9 cellular contexts compared by ENCODE assay signal in the genomic region with DNA sequence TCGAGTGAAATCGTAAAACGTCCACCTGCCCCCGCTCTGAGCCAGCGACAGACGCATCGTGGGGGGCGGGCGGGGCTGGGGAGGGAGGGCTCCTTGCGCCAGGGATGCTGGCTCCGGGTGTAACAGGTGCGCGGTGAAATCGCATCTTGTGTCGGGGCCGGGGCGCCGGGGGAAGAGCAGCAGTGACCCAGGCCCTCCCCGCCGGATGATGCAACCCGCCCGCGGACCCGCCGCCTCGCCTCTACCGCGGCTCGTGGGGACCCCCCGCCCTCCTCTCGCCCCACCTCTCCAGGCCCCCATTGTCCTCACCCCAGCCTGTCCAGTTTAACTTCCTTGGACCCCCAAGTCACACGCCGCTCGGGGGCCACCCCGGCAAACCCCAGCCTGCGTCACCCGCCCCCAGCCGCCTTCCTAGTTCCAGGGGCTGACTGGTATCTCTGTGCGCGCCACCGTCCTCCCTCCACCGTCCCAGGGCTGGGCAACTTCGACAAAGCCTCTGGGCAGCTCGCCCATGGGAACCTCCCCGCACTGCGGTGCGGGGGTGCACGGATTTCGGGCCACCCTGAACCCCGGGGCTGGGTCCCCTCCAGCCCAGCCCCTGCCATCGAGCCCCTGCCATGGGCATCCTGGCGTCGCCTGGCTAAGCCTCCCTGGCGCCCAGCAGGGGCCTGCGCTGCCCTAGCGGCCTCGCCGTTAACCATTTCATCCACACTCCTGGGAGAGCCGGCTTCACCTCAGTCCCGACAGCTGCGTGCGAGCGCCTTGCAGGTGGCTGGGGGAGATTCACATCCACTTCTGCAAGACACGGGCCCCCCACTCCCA. TPM values are rescaled to one million over a fixed set of nuclear protein-coding genes. Genes with fewer than 3 reads are reported as not detected.
DNase-seq lines count a peak whose midpoint lies in the region; ATAC-seq, FAIRE-seq and TF ChIP-seq lines count a peak whose summit lies in the region.
"Had no signal": no experiment of that assay in that cellular context is flagged by ENCODE, and none has a peak within 500 bp of the region (broad histone marks: within the 10 kb centered on the region; RNA-seq: fewer than 3 reads in every experiment).

No MANE protein-coding gene starts in this region.

- H3K27me3 Mint-ChIP-seq in neural crest cell (ENCODE audit: low read depth): peaks cover 55% of the 10 kb centered on the region

- peaks cover 41% of the 10 kb centered on the region for H3K4me1 ChIP-seq in body of pancreas
- H3K4me1 ChIP-seq in small intestine (ENCODE audit: control insufficient read depth in 2 of 2, insufficient read depth in 1 of 2, low read depth in 1 of 2, low read length in 1 of 2): no peaks in the 10 kb centered on the region
- H3K4me1 ChIP-seq: adrenal gland had no signal

- peaks cover 16% of the 10 kb centered on the region for H3K4me1 Mint-ChIP-seq in neural crest cell

- in situ Hi-C loops in brain microvascular endothelial cell (cut with HindIII; ENCODE audit: low pct_ligation_motif_present, low sequenced_read_pairs): no loop called here

- H3K4me3 Mint-ChIP-seq in neural crest cell: peak overlapping the region; percentile 82

- TF ChIP-seq CTCF in body of pancreas (IDR thresholded peaks at IDR 0.05) (no peak), neural crest cell (conservative IDR thresholded peaks at IDR 0.05) (peak; percentile 37), brain microvascular endothelial cell (IDR thresholded peaks at IDR 0.05; ENCODE audit: low read depth, low read length, missing control alignments) (no peak)

- intact Hi-C loops in body of pancreas (cut with DNase I): no loop called here

- no peaks in the 10 kb centered on the region for H3K9me3 ChIP-seq in body of pancreas
- no peaks in the 10 kb centered on the region for H3K9me3 ChIP-seq in small intestine (ENCODE audit: control insufficient read depth, low read depth)
- H3K9me3 ChIP-seq: adrenal gland had no signal

- TF ChIP-seq POLR2A in body of pancreas (IDR thresholded peaks at IDR 0.05): no peak

- ATAC-seq in body of pancreas: peak; percentile 2

- FAIRE-seq in small intestine (lab: Jason Lieb, UNC): no peak

- no peaks in the 10 kb centered on the region for H3K36me3 Mint-ChIP-seq in neural crest cell (ENCODE audit: low read depth)

- H3K27me3 ChIP-seq in body of pancreas (no peaks in the 10 kb centered on the region), brain microvascular endothelial cell (replicated peaks) (peaks cover 56% of the 10 kb centered on the region), small intestine (ENCODE audit: control insufficient read depth in 2 of 2, insufficient read depth in 2 of 2, low read length in 2 of 2) (peaks cover 27 to 38% of the 10 kb centered on the region in 2 donors)

- H3K27ac Mint-ChIP-seq in neural crest cell (ENCODE audit: unreplicated experiment): peak overlapping the region; percentile 32

- H3K4me3 ChIP-seq in body of pancreas: peak overlapping the region in 1 of 2 donors; percentile 0
- no peak overlapping the region for H3K4me3 ChIP-seq in brain microvascular endothelial cell (ENCODE audit: low read depth, low read length)
- H3K4me3 ChIP-seq in small intestine (ENCODE audit: low read depth in 1 of 2, low read length in 2 of 2): no peak overlapping the region

- H3K36me3 ChIP-seq in body of pancreas (replicated peaks in 1 of 2; ENCODE audit: insufficient read depth in 1 of 2, low read depth in 2 of 2) (no peaks in the 10 kb centered on the region), brain microvascular endothelial cell (replicated peaks) (no peaks in the 10 kb centered on the region), small intestine (ENCODE audit: control insufficient read depth in 2 of 2, insufficient read depth in 2 of 2, low read length in 2 of 2) (no peaks in the 10 kb centered on the region)
- H3K36me3 ChIP-seq: adrenal gland had no signal

- no peak overlapping the region for H3K27ac ChIP-seq in body of pancreas
- no peak overlapping the region for H3K27ac ChIP-seq in brain microvascular endothelial cell
- no peak overlapping the region for H3K27ac ChIP-seq in small intestine (ENCODE audit: low read depth in 1 of 2, low read length in 1 of 2)

- WGBS in body of pancreas, 2 donors: 2% methylated on average over 60 of the region's 64 CpGs; no CpG with 5 or more reads in 1 of the 2 donors
- WGBS in small intestine, 3 donors: 2 to 4% (median 2%) methylated on average over 41 to 64 of the region's 64 CpGs

- DNase-seq in DMS79 (lab: John Stamatoyannopoulos, UW): peak; percentile 81
- DNase-seq in NCI-H345 treated with DMSO at 0.1 percent for 48 hours (lab: John Stamatoyannopoulos, UW; ENCODE audit: unreplicated experiment): peak; percentile 75
- peak in 1 of 4 donors; percentile 39 for DNase-seq in body of pancreas
- DNase-seq in neural crest cell (ENCODE audit: low read depth, low spot score): peak; percentile 43
- no peak for DNase-seq in amniotic stem cell (lab: John Stamatoyannopoulos, UW)
- no peak for DNase-seq in central memory CD4-positive, alpha-beta T cell
- no peak for DNase-seq in brain microvascular endothelial cell
- DNase-seq in small intestine: no peak

- no peaks in the 10 kb centered on the region for H3K9me3 Mint-ChIP-seq in neural crest cell

RNA-seq across cellular contexts. Expression of gene KIF1A, which starts 0.8 kb away (rescaled TPM):
- total RNA-seq in body of pancreas: 10 to 100 TPM; 51.9 to 79.1 TPM
- 90.9 and 91.3 TPM in 2 replicates for total RNA-seq in neural crest cell
- 1 to 10 TPM in 1 of 3 donors, under 1 TPM in 2; 0.27 to 7.7 (median 0.45) TPM for polyA plus RNA-seq in small intestine

RNA-seq across cellular contexts. Expression of gene AGXT, which starts 47.8 kb away (rescaled TPM):
- total RNA-seq in body of pancreas: 1 to 10 TPM in 1 of 2 donors, not detected in 1; 1.6 TPM
- total RNA-seq in neural crest cell: not detected in 2 replicates
- 1 to 10 TPM in 1 of 3 donors, under 1 TPM in 2; 0.27 to 1.8 (median 0.84) TPM for polyA plus RNA-seq in small intestine

Comparison
In these comparisons a context has a peak if more than half of its experiments do, and no peak if none do; other contexts are left out.
1. DNase-seq: peak in DMS79 (single experiment), NCI-H345 treated with DMSO at 0.1 percent for 48 hours (single experiment) and neural crest cell (single experiment); none in amniotic stem cell (single experiment), central memory CD4-positive, alpha-beta T cell (single experiment), brain microvascular endothelial cell (single experiment) and small intestine (single experiment).